ENCODE assay signal across 11 cellular contexts in the genomic region with DNA sequence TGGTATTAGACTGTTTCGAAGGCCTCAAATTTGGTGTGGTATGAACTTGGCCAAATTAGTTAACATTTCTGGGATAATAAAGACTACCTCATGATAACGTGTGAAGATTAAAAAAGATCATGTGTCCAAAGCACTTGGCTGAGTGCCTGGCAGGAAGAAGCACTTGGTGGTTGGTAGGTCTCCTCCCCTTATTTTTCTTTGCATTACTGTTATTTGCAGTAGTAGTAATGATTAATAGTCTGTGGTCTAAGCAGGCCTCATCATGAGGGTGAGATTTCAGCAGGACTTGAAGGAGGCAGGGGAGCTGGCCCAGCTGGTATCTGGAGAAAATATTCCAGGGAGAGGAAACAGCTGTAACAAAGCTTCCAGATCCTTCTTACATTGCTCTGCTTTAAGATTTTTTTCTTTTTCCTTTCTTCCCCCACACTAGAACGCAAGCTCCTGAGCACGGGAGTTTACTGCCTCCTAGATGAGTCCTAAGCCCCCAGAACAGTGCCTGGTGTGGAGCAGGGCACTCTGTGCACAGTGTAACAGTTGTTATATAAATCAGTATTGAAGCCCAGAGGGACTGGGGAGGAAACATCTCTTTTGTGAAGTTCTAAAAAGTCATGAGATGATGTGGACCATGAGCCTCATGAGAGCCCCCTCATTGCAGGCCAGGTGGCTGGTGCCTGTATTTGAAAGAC. TPM values are rescaled to one million over a fixed set of nuclear protein-coding genes. Genes with fewer than 3 reads are reported as not detected.
DNase-seq lines count a peak whose midpoint lies in the region; ATAC-seq, FAIRE-seq and TF ChIP-seq lines count a peak whose summit lies in the region.
"Had no signal": no experiment of that assay in that cellular context is flagged by ENCODE, and none has a peak within 500 bp of the region (broad histone marks: within the 10 kb centered on the region; RNA-seq: fewer than 3 reads in every experiment).

No MANE protein-coding gene starts in this region.

- no peak overlapping the region for H3K4me3 ChIP-seq in BLaER1 treated with 17β-estradiol and CSF1 and Interleukin-3, amounts not matched to agents 10 nM and 100 nM
- H3K4me3 ChIP-seq in bronchial epithelial cell (ENCODE audit: low read depth, low read length) (no peak overlapping the region), lung (no peak overlapping the region)
- H3K4me3 ChIP-seq: Peyer's patch had no signal

- peak; percentile 42 for ATAC-seq in lung (ENCODE audit: insufficient read depth, low FRiP score)
- ATAC-seq in HG03108 (IDR thresholded peaks at IDR 0.05; ENCODE audit: unreplicated experiment), result no peak
- ATAC-seq in GM19035 (IDR thresholded peaks at IDR 0.05; ENCODE audit: unreplicated experiment), result no peak
- ATAC-seq in GM18861 (IDR thresholded peaks at IDR 0.05; ENCODE audit: unreplicated experiment), result no peak
- no peak for ATAC-seq in activated CD4-positive, CD25-positive, alpha-beta regulatory T cell treated with anti-CD3 and anti-CD28 coated beads, Interleukin-2, amount 50 U/mL, for 24 hours

- 29 to 31% methylated on average over 4 of the region's 4 CpGs for WGBS in lung, 2 donors

- no peaks in the 10 kb centered on the region; a peak in 1 of 22 replicates for H4K20me1 ChIP-seq in BLaER1 treated with 17β-estradiol and CSF1 and Interleukin-3, amounts not matched to agents 10 nM and 100 nM

- H3K4me2 ChIP-seq in BLaER1 treated with 17β-estradiol and CSF1 and Interleukin-3, amounts not matched to agents 10 nM and 100 nM, result peak overlapping the region; percentile 1 to 79 (median 52); a peak in 18 of 22 replicates

- DNase-seq in HT1080 (ENCODE audit: low read depth) (peak; percentile 52), bronchial epithelial cell (ENCODE audit: low read depth) (peak; percentile 97), lung (ENCODE audit: low spot score) (peak; percentile 64)
- DNase-seq: DND-41; Peyer's patch; stimulated activated CD8-positive, alpha-beta memory T cell treated with anti-CD3 and anti-CD28 coated beads, Interleukin-4, amount 100 ng/mL, for 48 hours had no signal

- H3K36me3 ChIP-seq in BLaER1 treated with 17β-estradiol and CSF1 and Interleukin-3, amounts not matched to agents 10 nM and 100 nM, result no peaks in the 10 kb centered on the region; a peak in 1 of 22 replicates
- no peaks in the 10 kb centered on the region for H3K36me3 ChIP-seq in bronchial epithelial cell (ENCODE audit: control insufficient read depth, insufficient read depth, low read length)
- no peaks in the 10 kb centered on the region for H3K36me3 ChIP-seq in lung (ENCODE audit: control insufficient read depth in 2 of 2, insufficient read depth in 2 of 2, low read length in 2 of 2)

- peaks cover 0 to 10% (median 0%) of the 10 kb centered on the region in 11 experiments; a peak in 8 of 22 replicates for H3K9me3 ChIP-seq in BLaER1 treated with 17β-estradiol and CSF1 and Interleukin-3, amounts not matched to agents 10 nM and 100 nM (replicated peaks in 1 of 11)
- no peaks in the 10 kb centered on the region for H3K9me3 ChIP-seq in lung (ENCODE audit: control insufficient read depth in 2 of 2, insufficient read depth in 1 of 2, low read length in 1 of 2)
- H3K9me3 ChIP-seq: Peyer's patch had no signal

- H3K27me3 ChIP-seq in BLaER1 treated with 17β-estradiol and CSF1 and Interleukin-3, amounts not matched to agents 10 nM and 100 nM, result no peaks in the 10 kb centered on the region
- H3K27me3 ChIP-seq in bronchial epithelial cell (ENCODE audit: control insufficient read depth, insufficient read depth, low read length), result no peaks in the 10 kb centered on the region
- H3K27me3 ChIP-seq in lung (ENCODE audit: control insufficient read depth, insufficient read depth), result no peaks in the 10 kb centered on the region
- H3K27me3 ChIP-seq: Peyer's patch had no signal

- H3K27ac ChIP-seq in BLaER1 treated with 17β-estradiol and CSF1 and Interleukin-3, amounts not matched to agents 10 nM and 100 nM, result peak overlapping the region in 2 of 11 experiments; percentile 22 to 34; a peak in 2 of 22 replicates
- H3K27ac ChIP-seq in lung (ENCODE audit: low read depth in 1 of 2, low read length in 1 of 2), result no peak overlapping the region
- H3K27ac ChIP-seq: Peyer's patch had no signal

- no peak overlapping the region for H3K9ac ChIP-seq in BLaER1 treated with 17β-estradiol and CSF1 and Interleukin-3, amounts not matched to agents 10 nM and 100 nM

- TF ChIP-seq CTCF in bronchial epithelial cell (IDR thresholded peaks at IDR 0.05; ENCODE audit: insufficient read depth, low read length, severe bottlenecking), result no peak
- no peak for TF ChIP-seq CTCF in lung (IDR thresholded peaks at IDR 0.05; ENCODE audit: control extremely low read depth, extremely low read depth)

- H3K4me1 ChIP-seq in BLaER1 treated with 17β-estradiol and CSF1 and Interleukin-3, amounts not matched to agents 10 nM and 100 nM, result peaks cover 15 to 81% (median 69%) of the 10 kb centered on the region in 10 experiments
- peaks cover 0 to 4% of the 10 kb centered on the region in 2 donors for H3K4me1 ChIP-seq in lung (ENCODE audit: control insufficient read depth in 2 of 2, insufficient read depth in 2 of 2, low read length in 2 of 2)
- H3K4me1 ChIP-seq: Peyer's patch had no signal

- no peak for FAIRE-seq in bronchial epithelial cell (lab: Jason Lieb, UNC)

RNA-seq across cellular contexts. Expression of gene RHEB, which starts 31.0 kb away (rescaled TPM):
- 108 and 120 TPM in 2 replicates for total RNA-seq in HT1080 (2014; rRNA removed; shearing (Covaris generic))
- 221 and 230 TPM in 2 replicates for polyA plus RNA-seq in HT1080 (2015; cell fraction: cytosol; rRNA removed)
- polyA plus RNA-seq in HT1080 (2015; cell fraction: nucleus; rRNA removed), result 87.0 and 99.7 TPM in 2 replicates
- total RNA-seq in bronchial epithelial cell (68.0 and 68.7 TPM in 2 replicates), lung (10 to 100 TPM; 65.6 to 82.0 TPM)
- polyA plus RNA-seq in lung, result 100 to 1,000 TPM in 1 of 2 donors, 10 to 100 TPM in 1; 85.6 to 117 TPM
